In the genomic region with DNA sequence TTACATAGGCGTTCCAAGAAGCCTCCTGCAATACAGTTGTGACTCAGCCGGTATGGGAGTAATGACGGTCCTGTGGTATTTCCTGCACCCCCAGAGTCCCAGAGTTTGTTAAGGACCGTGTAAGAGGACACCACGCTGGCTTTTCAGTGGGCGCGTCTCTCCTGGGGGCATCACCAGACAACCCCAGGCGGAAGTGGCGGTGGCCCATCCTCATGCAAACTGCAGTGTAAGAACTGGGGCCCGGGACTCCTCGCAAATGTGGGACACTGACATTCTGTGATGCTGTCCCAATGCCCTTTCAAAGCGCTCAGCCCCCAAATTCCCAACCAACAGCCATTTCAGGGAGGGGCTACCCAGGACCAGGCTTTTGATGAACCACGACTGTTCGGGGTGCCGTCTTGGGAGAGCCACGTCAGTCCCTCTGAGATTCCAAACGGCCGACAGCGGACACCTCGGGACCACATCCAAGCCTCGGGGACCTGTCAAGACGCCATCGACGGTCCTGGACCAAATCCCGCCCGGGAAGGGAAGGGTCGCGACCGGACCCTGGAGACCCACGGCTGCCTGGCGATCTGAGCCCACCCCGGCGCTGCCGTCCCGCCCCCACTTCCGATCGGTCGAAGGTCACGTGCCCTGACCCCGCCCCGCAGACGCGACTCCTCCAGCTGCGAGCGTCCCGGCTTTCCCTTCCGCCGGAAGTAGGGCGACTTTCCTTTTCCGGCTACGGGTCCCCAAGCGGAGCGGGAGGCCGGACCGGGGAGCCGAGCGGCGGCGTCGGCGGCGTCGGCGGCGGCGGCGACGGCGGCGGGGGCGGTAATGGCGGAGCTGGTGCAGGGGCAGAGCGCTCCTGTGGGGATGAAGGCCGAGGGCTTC, we compare ENCODE assay signal across 8 cellular contexts. TPM values are rescaled to one million over a fixed set of nuclear protein-coding genes. Genes with fewer than 3 reads are reported as not detected.
A peak's percentile ranks its signal among the peaks of the same experiment; 100 is the strongest.
DNase-seq lines count a peak whose midpoint lies in the region; ATAC-seq and TF ChIP-seq lines count a peak whose summit lies in the region.

A gene with protein sequence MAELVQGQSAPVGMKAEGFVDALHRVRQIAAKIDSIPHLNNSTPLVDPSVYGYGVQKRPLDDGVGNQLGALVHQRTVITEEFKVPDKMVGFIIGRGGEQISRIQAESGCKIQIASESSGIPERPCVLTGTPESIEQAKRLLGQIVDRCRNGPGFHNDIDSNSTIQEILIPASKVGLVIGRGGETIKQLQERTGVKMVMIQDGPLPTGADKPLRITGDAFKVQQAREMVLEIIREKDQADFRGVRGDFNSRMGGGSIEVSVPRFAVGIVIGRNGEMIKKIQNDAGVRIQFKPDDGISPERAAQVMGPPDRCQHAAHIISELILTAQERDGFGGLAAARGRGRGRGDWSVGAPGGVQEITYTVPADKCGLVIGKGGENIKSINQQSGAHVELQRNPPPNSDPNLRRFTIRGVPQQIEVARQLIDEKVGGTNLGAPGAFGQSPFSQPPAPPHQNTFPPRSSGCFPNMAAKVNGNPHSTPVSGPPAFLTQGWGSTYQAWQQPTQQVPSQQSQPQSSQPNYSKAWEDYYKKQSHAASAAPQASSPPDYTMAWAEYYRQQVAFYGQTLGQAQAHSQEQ (plus strand): TSS at position 713 of the 873 bp plus-strand sequence. CDS start 104 bp downstream, at position 817.

- H3K27me3 ChIP-seq in hepatocyte, result no peaks in the 10 kb centered on the region

- 1% methylated on average over 59 of the region's 74 CpGs for WGBS in hepatocyte (ENCODE audit: low lambda C conversion rate, missing lambda C conversion rate)

- H3K4me2 ChIP-seq in hepatocyte, result peak within 1 kb of the TSS; percentile 94

- peak within 1 kb of the TSS; percentile 57 for H2AFZ ChIP-seq in hepatocyte

- H3K9me2 ChIP-seq in hepatocyte (replicated peaks; ENCODE audit: insufficient read depth), result no peaks in the 10 kb centered on the region

- DNase-seq in NCI-H2029 treated with DMSO at 0.1 percent for 48 hours (lab: John Stamatoyannopoulos, UW) (peak; percentile 74), T-helper 9 cell (peak; percentile 78), astrocyte of the cerebellum (ENCODE audit: low read depth) (peak; percentile 53), hepatocyte (ENCODE audit: low spot score) (peak; percentile 96), retinal pigment epithelial cell (ENCODE audit: low read depth) (peak; percentile 47), OCI-M2 (lab: John Stamatoyannopoulos, UW; ENCODE audit: unreplicated experiment) (no peak)

- H3K27ac ChIP-seq in hepatocyte, result peak within 1 kb of the TSS; percentile 97

- no peaks in the 10 kb centered on the region for H3K36me3 ChIP-seq in hepatocyte (replicated peaks; ENCODE audit: insufficient read depth, low read depth)

- H3K4me1 ChIP-seq in hepatocyte (ENCODE audit: insufficient read depth), result peaks cover 19% of the 10 kb centered on the region

- peak; percentile 92 for ATAC-seq in GM18502 (IDR thresholded peaks at IDR 0.05; ENCODE audit: poor library complexity, unreplicated experiment)
- peak; percentile 80 for ATAC-seq in HG02973 (IDR thresholded peaks at IDR 0.05; ENCODE audit: unreplicated experiment)

- TF ChIP-seq CTCF in astrocyte of the cerebellum (IDR thresholded peaks at IDR 0.05; ENCODE audit: low read depth, low read length, missing control alignments), result no peak
- no peak for TF ChIP-seq CTCF in hepatocyte (IDR thresholded peaks at IDR 0.05; ENCODE audit: poor library complexity)
- TF ChIP-seq CTCF in retinal pigment epithelial cell (conservative IDR thresholded peaks at IDR 0.05; ENCODE audit: low read depth, low read length), result no peak

- peaks cover 31% of the 10 kb centered on the region for H4K20me1 ChIP-seq in hepatocyte (ENCODE audit: insufficient read depth, poor library complexity, severe bottlenecking)

- H3K4me3 ChIP-seq in astrocyte of the cerebellum (ENCODE audit: low read depth, low read length), result peak within 1 kb of the TSS; percentile 76
- H3K4me3 ChIP-seq in hepatocyte, result peak within 1 kb of the TSS; percentile 48
- peak within 1 kb of the TSS; percentile 98 for H3K4me3 ChIP-seq in retinal pigment epithelial cell (ENCODE audit: low read length)

- H3K79me2 ChIP-seq in hepatocyte, result peaks cover 54% of the 10 kb centered on the region

- H3K9me3 ChIP-seq in hepatocyte (ENCODE audit: low read depth), result no peaks in the 10 kb centered on the region

- in situ Hi-C loops in astrocyte of the cerebellum (cut with HindIII; ENCODE audit: low sequenced_read_pairs), result no loop called here

RNA-seq across cellular contexts. Expression of the gene that starts here (rescaled TPM):
- 44.7 and 55.1 TPM in 2 replicates for total RNA-seq in hepatocyte
- 52.7 and 56.1 TPM in 2 replicates for polyA plus RNA-seq in hepatocyte

Comparison
In these comparisons a context has a peak if more than half of its experiments do, and no peak if none do; other contexts are left out.
1. H3K4me3 ChIP-seq: peak in every context shown above with its lines; median percentile 98 in retinal pigment epithelial cell; 76 in astrocyte of the cerebellum; 48 in hepatocyte.